Comparison of ENCODE assay signal across 11 cellular contexts in genomic region chr2:20737505-20737904, GRCh38.
DNase-seq lines count a peak whose midpoint lies in the region; ATAC-seq and TF ChIP-seq lines count a peak whose summit lies in the region.
"Had no signal": no experiment of that assay in that cellular context is flagged by ENCODE, and none has a peak within 500 bp of the region (broad histone marks: within the 10 kb centered on the region; RNA-seq: fewer than 3 reads in every experiment).

No MANE protein-coding gene starts in this region.

- H3K36me3 Mint-ChIP-seq in activated B cell treated with CpG ODN at 0.5 μM for 24 hours (ENCODE audit: low read depth) = peaks cover 47% of the 10 kb centered on the region

- peak overlapping the region; percentile 18 for H3K27ac Mint-ChIP-seq in activated B cell treated with CpG ODN at 0.5 μM for 24 hours
- H3K27ac Mint-ChIP-seq: effector memory CD8-positive, alpha-beta T cell had no signal

- H3K27me3 Mint-ChIP-seq in activated B cell treated with CpG ODN at 0.5 μM for 24 hours = no peaks in the 10 kb centered on the region
- H3K27me3 Mint-ChIP-seq: effector memory CD8-positive, alpha-beta T cell had no signal

- peaks cover 24% of the 10 kb centered on the region for H3K4me1 Mint-ChIP-seq in activated B cell treated with CpG ODN at 0.5 μM for 24 hours

- POLR2A ChIA-PET in activated B cell treated with CpG ODN at 0.5 μM for 24 hours (lab: Charles Lee) = no interaction called here

- intact Hi-C loops in activated B cell treated with CpG ODN at 0.5 μM for 24 hours (cut with micrococcal nuclease) = no loop called here

- ATAC-seq in GM18868 (IDR thresholded peaks at IDR 0.05; ENCODE audit: unreplicated experiment) (peak; percentile 96), GM21576 (IDR thresholded peaks at IDR 0.05; ENCODE audit: unreplicated experiment) (peak; percentile 98), HG03196 (IDR thresholded peaks at IDR 0.05; ENCODE audit: unreplicated experiment) (peak; percentile 95), activated B cell treated with CpG ODN at 0.5 μM for 24 hours (ENCODE audit: low read depth) (no peak)
- ATAC-seq: effector memory CD8-positive, alpha-beta T cell had no signal

- H3K9me3 Mint-ChIP-seq in activated B cell treated with CpG ODN at 0.5 μM for 24 hours = no peaks in the 10 kb centered on the region
- H3K9me3 Mint-ChIP-seq: effector memory CD8-positive, alpha-beta T cell had no signal

- CTCF ChIA-PET in activated B cell treated with CpG ODN at 0.5 μM for 24 hours (lab: Charles Lee) = no interaction called here

- peak overlapping the region; percentile 52 for H3K4me3 Mint-ChIP-seq in activated B cell treated with CpG ODN at 0.5 μM for 24 hours
- H3K4me3 Mint-ChIP-seq: effector memory CD8-positive, alpha-beta T cell had no signal

- TF ChIP-seq CTCF in activated B cell treated with CpG ODN at 0.5 μM for 24 hours (IDR thresholded peaks at IDR 0.05) = no peak

- no peak for DNase-seq in activated B cell treated with CpG ODN at 0.5 μM for 24 hours
- DNase-seq in Ammon's horn (ENCODE audit: low spot score) = no peak
- DNase-seq in NCI-H82 (lab: John Stamatoyannopoulos, UW) = no peak
- DNase-seq in activated gamma-delta T cell treated with Interleukin-2 at 50 U/mL for 16 hours = no peak
- DNase-seq in H4 (ENCODE audit: low spot score) = no peak
- DNase-seq: activated naive CD4-positive, alpha-beta T cell; effector memory CD8-positive, alpha-beta T cell; T1000 had no signal
